20 cellular contexts compared by ENCODE assay signal in genomic region chr19:33639034-33639681, GRCh38. TPM values are rescaled to one million over a fixed set of nuclear protein-coding genes. Genes with fewer than 3 reads are reported as not detected.
DNase-seq lines count a peak whose midpoint lies in the region; ATAC-seq and TF ChIP-seq lines count a peak whose summit lies in the region.
"Had no signal": no experiment of that assay in that cellular context is flagged by ENCODE, and none has a peak within 500 bp of the region (broad histone marks: within the 10 kb centered on the region; RNA-seq: fewer than 3 reads in every experiment).

No MANE protein-coding gene starts in this region.

- H3K9me3 ChIP-seq in gastroesophageal sphincter = no peaks in the 10 kb centered on the region
- H3K9me3 ChIP-seq: transverse colon had no signal

- H3K27me3 ChIP-seq in gastroesophageal sphincter = peaks cover 81% of the 10 kb centered on the region

- TF ChIP-seq POLR2A in gastroesophageal sphincter (IDR thresholded peaks at IDR 0.05) = no peak

- no peak overlapping the region for H3K4me3 ChIP-seq in gastroesophageal sphincter
- H3K4me3 ChIP-seq: transverse colon had no signal

- TF ChIP-seq CTCF in gastroesophageal sphincter (IDR thresholded peaks at IDR 0.05) = no peak

- DNase-seq in NCI-H1092 treated with DMSO at 0.1 percent for 48 hours (lab: John Stamatoyannopoulos, UW) = peak; percentile 25
- DNase-seq in NCI-H1092 (lab: John Stamatoyannopoulos, UW) = no peak
- peak; percentile 34 for DNase-seq in NCI-H1694 treated with DMSO at 0.1 percent for 48 hours (lab: John Stamatoyannopoulos, UW)
- DNase-seq in SHP77 treated with DMSO at 0.1 percent for 48 hours (lab: John Stamatoyannopoulos, UW) = peak; percentile 84
- peak; percentile 32 for DNase-seq in sciatic nerve (ENCODE audit: low spot score)
- DNase-seq in NCI-H446 (lab: John Stamatoyannopoulos, UW) = no peak
- no peak for DNase-seq in stimulated activated CD4-positive, alpha-beta T cell treated with anti-CD3 and anti-CD28 coated beads, Interleukin-12 subunit alpha, Interleukin-12 subunit beta, amount 100 ng/mL, for 4 hours
- DNase-seq: 8988T, left ventricle myocardium superior, NCI-H1048, small intestine, transverse colon had no signal

- H3K36me3 ChIP-seq in gastroesophageal sphincter = no peaks in the 10 kb centered on the region
- H3K36me3 ChIP-seq: transverse colon had no signal

- intact Hi-C loops in sciatic nerve (cut with DNase I) = no loop called here

- H3K4me1 ChIP-seq in gastroesophageal sphincter = no peaks in the 10 kb centered on the region
- H3K4me1 ChIP-seq: transverse colon had no signal

- H3K27ac ChIP-seq in gastroesophageal sphincter = no peak overlapping the region
- H3K27ac ChIP-seq: C4-2B, parathyroid adenoma, transverse colon, VCaP had no signal

- 30% methylated on average over 11 to 14 of the region's 14 CpGs for WGBS in gastroesophageal sphincter (ENCODE audit: low coverage in 1 of 2), 2 donors

- ATAC-seq in sciatic nerve = no peak
- no peak for ATAC-seq in gastroesophageal sphincter
- ATAC-seq: activated T-helper 17 cell treated with anti-CD3 and anti-CD28 coated beads, Interleukin-2, amount 50 U/mL, for 72 hours; left ventricle myocardium superior; stimulated activated effector memory CD8-positive, alpha-beta T cell treated with anti-CD3 and anti-CD28 coated beads, Interleukin-12 subunit alpha, Interleukin-12 subunit beta, amount 100 ng/mL, for 72 hours had no signal

- no peak for TF ChIP-seq EP300 in gastroesophageal sphincter (IDR thresholded peaks at IDR 0.05)

RNA-seq across cellular contexts. Expression of gene CHST8, which starts 17.4 kb away (rescaled TPM):
- 0.62 TPM for total RNA-seq in sciatic nerve
- total RNA-seq in gastroesophageal sphincter = under 1 TPM in 3 of 4 donors, not detected in 1; 0.16 to 0.66 (median 0.54) TPM
- total RNA-seq: activated T-helper 17 cell treated with anti-CD3 and anti-CD28 coated beads, Interleukin-2, amount 50 U/mL, for 72 hours; left ventricle myocardium superior; myocyte; T-helper 1 cell treated with Interleukin-12 subunit alpha and Interleukin-12 subunit beta and Interleukin-4 antibody, amounts not matched to agents 30 ng/mL and 1 ng/mL, for 36 hours; transverse colon had no signal

Comparison
In these comparisons a context has a peak if more than half of its experiments do, and no peak if none do; other contexts are left out.
1. DNase-seq: peak in NCI-H1092 treated with DMSO at 0.1 percent for 48 hours (single experiment), NCI-H1694 treated with DMSO at 0.1 percent for 48 hours (single experiment), SHP77 treated with DMSO at 0.1 percent for 48 hours (single experiment) and sciatic nerve (single experiment); none in NCI-H1092 (single experiment), NCI-H446 (0 of 2) and stimulated activated CD4-positive, alpha-beta T cell treated with anti-CD3 and anti-CD28 coated beads, Interleukin-12 subunit alpha, Interleukin-12 subunit beta, amount 100 ng/mL, for 4 hours (single experiment).